ENCODE assay signal across 30 cellular contexts in genomic region chr11:117434481-117434880, GRCh38.
"Had no signal": no experiment of that assay in that cellular context is flagged by ENCODE, and none has a peak within 500 bp of the region (broad histone marks: within the 10 kb centered on the region; RNA-seq: fewer than 3 reads in every experiment).

No MANE protein-coding gene starts in this region.

- H3K4me1 ChIP-seq: adrenal gland, ascending aorta, body of pancreas, breast epithelium had no signal

- H3K27ac ChIP-seq: adrenal gland, ascending aorta, body of pancreas, brain microvascular endothelial cell, breast epithelium, cardiac muscle cell had no signal

- FAIRE-seq: astrocyte, bronchial epithelial cell had no signal

- H3K4me3 ChIP-seq: adrenal gland, ascending aorta, body of pancreas, breast epithelium, cardiac muscle cell had no signal

- H3K9me3 ChIP-seq: adrenal gland, ascending aorta, body of pancreas, breast epithelium had no signal

- H3K27me3 ChIP-seq: adrenal gland, ascending aorta, body of pancreas, brain microvascular endothelial cell, breast epithelium, cardiac muscle cell had no signal

- H3K36me3 ChIP-seq: adrenal gland, ascending aorta, brain microvascular endothelial cell, breast epithelium, cardiac muscle cell had no signal

- DNase-seq: activated effector memory CD4-positive, alpha-beta T cell treated with anti-CD3 and anti-CD28 coated beads, Interleukin-2, amount 50 U/mL, for 16 hours; activated effector memory CD4-positive, alpha-beta T cell treated with Interleukin-2 at 50 U/mL for 16 hours; activated gamma-delta T cell; activated gamma-delta T cell treated with Interleukin-2 at 50 U/mL for 16 hours; activated naive CD4-positive, alpha-beta T cell; activated naive CD4-positive, alpha-beta T cell treated with anti-CD3 and anti-CD28 coated beads for 36 hours; activated naive CD4-positive, alpha-beta T cell treated with anti-CD3 and anti-CD28 coated beads, Interleukin-2, amount 50 U/mL, for 16 hours; activated naive CD4-positive, alpha-beta T cell treated with Interleukin-2 at 50 U/mL for 16 hours; activated naive CD8-positive, alpha-beta T cell treated with anti-CD3 and anti-CD28 coated beads for 36 hours; activated naive CD8-positive, alpha-beta T cell treated with anti-CD3 and anti-CD28 coated beads, Interleukin-2, amount 10 ng/mL, durations not matched to agents 7 days and 5 days; activated naive CD8-positive, alpha-beta T cell treated with anti-CD3 and anti-CD28 coated beads, Interleukin-2, amount 50 U/mL, for 24 hours; activated T-cell treated with anti-CD3 and anti-CD28 coated beads, Interleukin-2, amount 50 U/mL, for 1 hour; activated T-cell treated with anti-CD3 and anti-CD28 coated beads, Interleukin-2, amount 50 U/mL, for 24 hours; activated T-cell treated with anti-CD3 and anti-CD28 coated beads, Interleukin-2, amount 50 U/mL, for 4 hours; activated T-cell treated with anti-CD3 and anti-CD28 coated beads, Interleukin-2, amount 50 U/mL, for 48 hours; activated T-cell treated with anti-CD3 and anti-CD28 coated beads, Interleukin-2, amount 50 U/mL, for 72 hours; adrenal gland; amniotic stem cell; anterior cingulate cortex; aorta; body of pancreas; brain microvascular endothelial cell; caudate nucleus; central memory CD4-positive, alpha-beta T cell; cerebellar nuclear complex had no signal
